Comparison of ENCODE assay signal across 27 cellular contexts in the genomic region with DNA sequence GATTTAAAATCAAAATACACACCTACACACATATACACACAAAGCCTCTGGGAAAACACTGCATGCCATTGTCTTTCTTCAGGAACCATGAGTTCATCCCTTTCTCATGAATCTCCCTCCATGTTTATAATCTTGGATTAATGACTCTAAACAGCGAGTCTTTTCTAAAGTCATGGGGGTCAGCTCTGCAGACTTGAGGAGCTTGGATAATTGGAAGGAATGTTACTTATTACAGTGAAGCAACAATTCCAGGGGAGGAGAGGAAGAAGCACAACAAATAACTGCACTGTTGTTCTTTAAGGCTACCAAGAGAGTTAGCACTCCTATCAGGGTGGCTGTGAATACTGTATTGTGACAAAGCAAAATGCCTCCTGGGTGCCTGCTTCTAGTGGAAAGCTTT.
"Had no signal": no experiment of that assay in that cellular context is flagged by ENCODE, and none has a peak within 500 bp of the region (broad histone marks: within the 10 kb centered on the region; RNA-seq: fewer than 3 reads in every experiment).

No MANE protein-coding gene starts in this region.

- FAIRE-seq: frontal cortex, islet of Langerhans had no signal

- H3K27ac ChIP-seq: breast epithelium, esophagus muscularis mucosa, left ventricle myocardium inferior, right lobe of liver, uterus had no signal

- H3K4me1 Mint-ChIP-seq: activated B cell treated with CpG ODN at 0.5 μM for 24 hours; activated CD8-positive, alpha-beta memory T cell treated with anti-CD3 and anti-CD28 coated beads, Interleukin-2, amount 10 ng/mL, durations not matched to agents 7 days and 5 days; activated naive CD4-positive, alpha-beta T cell treated with anti-CD3 and anti-CD28 coated beads, Interleukin-2, amount 50 U/mL, for 24 hours; central memory CD8-positive, alpha-beta T cell; naive B cell; stimulated activated effector memory CD8-positive, alpha-beta T cell treated with anti-CD3 and anti-CD28 coated beads, Interleukin-12 subunit alpha, Interleukin-12 subunit beta, amount 100 ng/mL, for 72 hours; T-helper 17 cell had no signal

- H3K9me3 ChIP-seq: breast epithelium, esophagus muscularis mucosa, left ventricle myocardium inferior, right lobe of liver, uterus had no signal

- H3K36me3 Mint-ChIP-seq: activated CD8-positive, alpha-beta memory T cell treated with anti-CD3 and anti-CD28 coated beads, Interleukin-2, amount 10 ng/mL, durations not matched to agents 7 days and 5 days; activated naive CD4-positive, alpha-beta T cell treated with anti-CD3 and anti-CD28 coated beads, Interleukin-2, amount 50 U/mL, for 24 hours; mesothelial cell of epicardium; naive B cell; stimulated activated effector memory CD8-positive, alpha-beta T cell treated with anti-CD3 and anti-CD28 coated beads, Interleukin-12 subunit alpha, Interleukin-12 subunit beta, amount 100 ng/mL, for 72 hours; type B pancreatic cell had no signal

- H3K27me3 Mint-ChIP-seq: activated B cell treated with CpG ODN at 0.5 μM for 24 hours; activated CD8-positive, alpha-beta memory T cell treated with anti-CD3 and anti-CD28 coated beads, Interleukin-2, amount 10 ng/mL, durations not matched to agents 7 days and 5 days; activated naive CD4-positive, alpha-beta T cell treated with anti-CD3 and anti-CD28 coated beads, Interleukin-2, amount 50 U/mL, for 24 hours; central memory CD8-positive, alpha-beta T cell; dendritic cell treated with granulocyte-macrophage colony-stimulating factor and Interleukin-4, amounts not matched to agents 40 ng/mL and 50 ng/mL, for 4 days; naive B cell; stimulated activated naive CD8-positive, alpha-beta T cell treated with anti-CD3 and anti-CD28 coated beads, Interleukin-15, Interleukin-2, amounts not matched to agents 100 ng/mL and 50 ng/mL, for 24 hours; T-helper 17 cell; type B pancreatic cell had no signal

- H3K4me3 ChIP-seq: breast epithelium, esophagus muscularis mucosa, left ventricle myocardium inferior, lung, right lobe of liver, uterus had no signal

- H3K36me3 ChIP-seq: breast epithelium, esophagus muscularis mucosa, left ventricle myocardium inferior, right lobe of liver, uterus had no signal

- DNase-seq: activated B cell treated with CpG ODN at 0.5 μM for 24 hours; activated CD4-positive, alpha-beta T cell treated with anti-CD3 and anti-CD28 coated beads, Interleukin-2, amount 50 U/mL, for 1 hour; activated CD8-positive, alpha-beta memory T cell treated with anti-CD3 and anti-CD28 coated beads, Interleukin-2, amount 10 ng/mL, durations not matched to agents 7 days and 5 days; activated CD8-positive, alpha-beta T cell treated with anti-CD3 and anti-CD28 coated beads, Interleukin-2, amount 10 ng/mL, durations not matched to agents 7 days and 5 days; activated T-cell treated with anti-CD3 and anti-CD28 coated beads, Interleukin-2, amount 50 U/mL, for 48 hours; effector CD4-positive, alpha-beta T cell; left ventricle myocardium inferior; naive B cell; right lobe of liver; stimulated activated CD4-positive, alpha-beta T cell treated with anti-CD3 and anti-CD28 coated beads, Interleukin-12 subunit alpha, Interleukin-12 subunit beta, amount 100 ng/mL, for 4 hours; stimulated activated CD4-positive, alpha-beta T cell treated with anti-CD3 and anti-CD28 coated beads, Interleukin-4, amount 100 ng/mL, for 24 hours; T-helper 17 cell; T1000; uterus had no signal

- ATAC-seq: activated CD8-positive, alpha-beta memory T cell treated with anti-CD3 and anti-CD28 coated beads, Interleukin-2, amount 10 ng/mL, durations not matched to agents 7 days and 5 days; activated CD8-positive, alpha-beta T cell treated with anti-CD3 and anti-CD28 coated beads, Interleukin-2, amount 10 ng/mL, durations not matched to agents 7 days and 5 days; right lobe of liver; stimulated activated effector memory CD8-positive, alpha-beta T cell treated with anti-CD3 and anti-CD28 coated beads, Interleukin-12 subunit alpha, Interleukin-12 subunit beta, amount 100 ng/mL, for 72 hours; T-helper 17 cell had no signal

- H3K4me3 Mint-ChIP-seq: activated B cell treated with CpG ODN at 0.5 μM for 24 hours; activated CD8-positive, alpha-beta memory T cell treated with anti-CD3 and anti-CD28 coated beads, Interleukin-2, amount 10 ng/mL, durations not matched to agents 7 days and 5 days; activated CD8-positive, alpha-beta T cell treated with anti-CD3 and anti-CD28 coated beads, Interleukin-2, amount 10 ng/mL, durations not matched to agents 7 days and 5 days; activated naive CD4-positive, alpha-beta T cell treated with anti-CD3 and anti-CD28 coated beads, Interleukin-2, amount 50 U/mL, for 24 hours; central memory CD8-positive, alpha-beta T cell; dendritic cell treated with granulocyte-macrophage colony-stimulating factor and Interleukin-4, amounts not matched to agents 40 ng/mL and 50 ng/mL, for 4 days; mesothelial cell of epicardium; naive B cell; stimulated activated effector memory CD8-positive, alpha-beta T cell treated with anti-CD3 and anti-CD28 coated beads, Interleukin-12 subunit alpha, Interleukin-12 subunit beta, amount 100 ng/mL, for 72 hours; stimulated activated naive CD8-positive, alpha-beta T cell treated with anti-CD3 and anti-CD28 coated beads, Interleukin-15, Interleukin-2, amounts not matched to agents 100 ng/mL and 50 ng/mL, for 24 hours; T-helper 17 cell; type B pancreatic cell had no signal

- H3K27ac Mint-ChIP-seq: activated B cell treated with CpG ODN at 0.5 μM for 24 hours; activated CD8-positive, alpha-beta memory T cell treated with anti-CD3 and anti-CD28 coated beads, Interleukin-2, amount 10 ng/mL, durations not matched to agents 7 days and 5 days; activated CD8-positive, alpha-beta T cell treated with anti-CD3 and anti-CD28 coated beads, Interleukin-2, amount 10 ng/mL, durations not matched to agents 7 days and 5 days; activated naive CD4-positive, alpha-beta T cell treated with anti-CD3 and anti-CD28 coated beads, Interleukin-2, amount 50 U/mL, for 24 hours; activated T-helper 2 cell treated with anti-CD3 and anti-CD28 coated beads, Interferon-gamma antibody, Interleukin-2, Interleukin-4, amounts not matched to agents 10 μg/mL and 5 μg/mL and 100 μg/mL, durations not matched to agents 14 hours and 24 hours and 36 hours; dendritic cell treated with granulocyte-macrophage colony-stimulating factor and Interleukin-4, amounts not matched to agents 40 ng/mL and 50 ng/mL, for 4 days; mesothelial cell of epicardium; naive B cell; stimulated activated effector memory CD8-positive, alpha-beta T cell treated with anti-CD3 and anti-CD28 coated beads, Interleukin-12 subunit alpha, Interleukin-12 subunit beta, amount 100 ng/mL, for 72 hours; stimulated activated naive CD8-positive, alpha-beta T cell treated with anti-CD3 and anti-CD28 coated beads, Interleukin-15, Interleukin-2, amounts not matched to agents 100 ng/mL and 50 ng/mL, for 24 hours; T-helper 17 cell; type B pancreatic cell had no signal

- H3K27me3 ChIP-seq: breast epithelium, esophagus muscularis mucosa, right lobe of liver, uterus had no signal

- H3K4me1 ChIP-seq: breast epithelium, esophagus muscularis mucosa, left ventricle myocardium inferior, right lobe of liver, uterus had no signal

- H3K9me3 Mint-ChIP-seq: activated B cell treated with CpG ODN at 0.5 μM for 24 hours; activated naive CD4-positive, alpha-beta T cell treated with anti-CD3 and anti-CD28 coated beads, Interleukin-2, amount 50 U/mL, for 24 hours; activated T-helper 2 cell treated with anti-CD3 and anti-CD28 coated beads, Interferon-gamma antibody, Interleukin-2, Interleukin-4, amounts not matched to agents 10 μg/mL and 5 μg/mL and 100 μg/mL, durations not matched to agents 14 hours and 24 hours and 36 hours; dendritic cell treated with granulocyte-macrophage colony-stimulating factor and Interleukin-4, amounts not matched to agents 40 ng/mL and 50 ng/mL, for 4 days; mesothelial cell of epicardium; type B pancreatic cell had no signal
